ENCODE assay signal across 4 cellular contexts in the genomic region with DNA sequence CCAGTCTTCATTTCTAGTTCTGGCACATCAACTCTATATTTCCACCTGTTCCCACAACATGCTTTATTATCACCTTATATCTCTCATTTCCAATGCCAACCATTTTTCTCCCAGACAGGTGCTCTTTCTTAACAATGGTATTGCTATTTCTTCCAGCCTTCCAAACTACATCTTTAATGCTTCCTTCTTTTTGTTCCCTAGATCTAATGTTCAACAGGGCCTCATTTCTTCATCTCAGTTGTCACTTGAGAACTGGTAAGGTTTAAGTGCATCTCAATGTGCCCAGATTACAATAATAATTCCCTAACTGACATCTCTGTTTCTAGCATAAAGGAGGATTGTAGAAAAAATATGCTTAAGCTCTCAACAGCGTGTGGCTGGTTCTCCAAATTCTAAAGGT.
"Had no signal": no experiment of that assay in that cellular context is flagged by ENCODE, and none has a peak within 500 bp of the region (broad histone marks: within the 10 kb centered on the region; RNA-seq: fewer than 3 reads in every experiment).

No MANE protein-coding gene starts in this region.

- DNase-seq: IMR-90, KBM-7 had no signal

- H3K4me3 ChIP-seq: K562 had no signal

- H3K27ac ChIP-seq: HL-60 had no signal
